Comparison of ENCODE assay signal across 10 cellular contexts in genomic region chr12:27220057-27220987, GRCh38. TPM values are rescaled to one million over a fixed set of nuclear protein-coding genes. Genes with fewer than 3 reads are reported as not detected.
DNase-seq lines count a peak whose midpoint lies in the region; ATAC-seq and TF ChIP-seq lines count a peak whose summit lies in the region.
"Had no signal": no experiment of that assay in that cellular context is flagged by ENCODE, and none has a peak within 500 bp of the region (broad histone marks: within the 10 kb centered on the region; RNA-seq: fewer than 3 reads in every experiment).

No MANE protein-coding gene starts in this region.

- H3K9me2 ChIP-seq in DOHH2 (replicated peaks; ENCODE audit: control insufficient read depth, low read length): no peaks in the 10 kb centered on the region

- peak overlapping the region; percentile 55 for H3K27ac ChIP-seq in DOHH2 (ENCODE audit: low read depth, low read length)
- no peak overlapping the region for H3K27ac ChIP-seq in WERI-Rb-1

- DNase-seq in activated naive CD8-positive, alpha-beta T cell treated with anti-CD3 and anti-CD28 coated beads, Interleukin-2, amount 10 ng/mL, durations not matched to agents 7 days and 5 days: no peak
- DNase-seq in putamen (ENCODE audit: low spot score): no peak
- no peak for DNase-seq in MG63
- DNase-seq in NK-92 treated with Interleukin-12 subunit alpha and Interleukin-12 subunit beta, amount 100 ng/mL, for 24 hours (lab: John Stamatoyannopoulos, UW): no peak
- no peak for DNase-seq in WERI-Rb-1
- DNase-seq: NCI-H2107 had no signal

- no peaks in the 10 kb centered on the region for H3K36me3 Mint-ChIP-seq in activated naive CD8-positive, alpha-beta T cell treated with anti-CD3 and anti-CD28 coated beads, Interleukin-2, amount 10 ng/mL, durations not matched to agents 7 days and 5 days

- H3K9me3 ChIP-seq in DOHH2 (ENCODE audit: control insufficient read depth, insufficient read depth, low read length): no peaks in the 10 kb centered on the region
- H3K9me3 ChIP-seq in MG63: no peaks in the 10 kb centered on the region
- H3K9me3 ChIP-seq in WERI-Rb-1 (ENCODE audit: severe bottlenecking): no peaks in the 10 kb centered on the region

- no peak for TF ChIP-seq CTCF in DOHH2 (IDR thresholded peaks at IDR 0.05; ENCODE audit: low read depth, low read length, poor library complexity, severe bottlenecking)
- no peak for TF ChIP-seq CTCF in WERI-Rb-1 (IDR thresholded peaks at IDR 0.05; ENCODE audit: low read depth, low read length)

- H3K4me3 ChIP-seq in DOHH2 (ENCODE audit: low read length) (peak overlapping the region; percentile 51), MG63 (no peak overlapping the region), WERI-Rb-1 (ENCODE audit: low read depth, low read length) (no peak overlapping the region)

- no peaks in the 10 kb centered on the region for H3K27me3 ChIP-seq in DOHH2 (ENCODE audit: control insufficient read depth, low read length)
- H3K27me3 ChIP-seq in MG63: no peaks in the 10 kb centered on the region; the same call in 1 of the 2 replicates
- no peaks in the 10 kb centered on the region for H3K27me3 ChIP-seq in WERI-Rb-1 (ENCODE audit: insufficient read depth, low read depth, severe bottlenecking)

- H3F3A ChIP-seq in DOHH2 (ENCODE audit: control insufficient read depth, insufficient read depth): peaks cover 15% of the 10 kb centered on the region; the same call in 1 of the 2 replicates

- H3K27ac Mint-ChIP-seq in activated naive CD8-positive, alpha-beta T cell treated with anti-CD3 and anti-CD28 coated beads, Interleukin-2, amount 10 ng/mL, durations not matched to agents 7 days and 5 days: peak overlapping the region; percentile 67

- peak overlapping the region; percentile 68 for H3K4me2 ChIP-seq in DOHH2 (ENCODE audit: low read length)

- no peaks in the 10 kb centered on the region for H3K36me3 ChIP-seq in DOHH2 (ENCODE audit: control insufficient read depth, low read length)
- H3K36me3 ChIP-seq in MG63: no peaks in the 10 kb centered on the region
- H3K36me3 ChIP-seq in WERI-Rb-1: no peaks in the 10 kb centered on the region

- H3K27me3 Mint-ChIP-seq in activated naive CD8-positive, alpha-beta T cell treated with anti-CD3 and anti-CD28 coated beads, Interleukin-2, amount 10 ng/mL, durations not matched to agents 7 days and 5 days: peaks cover 2% of the 10 kb centered on the region

- H3K79me2 ChIP-seq in DOHH2 (ENCODE audit: control insufficient read depth, low read length): no peaks in the 10 kb centered on the region

- no peaks in the 10 kb centered on the region for H4K20me1 ChIP-seq in DOHH2 (ENCODE audit: control insufficient read depth, insufficient read depth, low read depth, low read length)

- H3K4me1 ChIP-seq in DOHH2 (ENCODE audit: control insufficient read depth, low read length): peaks cover 38% of the 10 kb centered on the region

- peak overlapping the region; percentile 28 for H3K4me3 Mint-ChIP-seq in activated naive CD8-positive, alpha-beta T cell treated with anti-CD3 and anti-CD28 coated beads, Interleukin-2, amount 10 ng/mL, durations not matched to agents 7 days and 5 days

- ATAC-seq in GM19395 (IDR thresholded peaks at IDR 0.05; ENCODE audit: unreplicated experiment) (peak; percentile 67), HG03108 (IDR thresholded peaks at IDR 0.05; ENCODE audit: unreplicated experiment) (peak; percentile 61)
- peak; percentile 58 for ATAC-seq in activated naive CD8-positive, alpha-beta T cell treated with anti-CD3 and anti-CD28 coated beads, Interleukin-2, amount 10 ng/mL, durations not matched to agents 7 days and 5 days (ENCODE audit: low read depth)
- ATAC-seq: left lobe of liver had no signal

- peaks cover 10% of the 10 kb centered on the region for H3K4me1 Mint-ChIP-seq in activated naive CD8-positive, alpha-beta T cell treated with anti-CD3 and anti-CD28 coated beads, Interleukin-2, amount 10 ng/mL, durations not matched to agents 7 days and 5 days

- no peaks in the 10 kb centered on the region for H3K9me3 Mint-ChIP-seq in activated naive CD8-positive, alpha-beta T cell treated with anti-CD3 and anti-CD28 coated beads, Interleukin-2, amount 10 ng/mL, durations not matched to agents 7 days and 5 days

- POLR2A ChIA-PET in activated naive CD8-positive, alpha-beta T cell treated with anti-CD3 and anti-CD28 coated beads, Interleukin-2, amount 10 ng/mL, durations not matched to agents 7 days and 5 days (lab: Charles Lee): interaction anchor here (1.0 kb wide), 1 partner anchor 9 kb away, joined by 3 read pairs; no protein-coding TSS in a partner anchor

RNA-seq across cellular contexts. Expression of gene STK38L, which starts 23.8 kb away (rescaled TPM):
- total RNA-seq in activated naive CD8-positive, alpha-beta T cell treated with anti-CD3 and anti-CD28 coated beads, Interleukin-2, amount 10 ng/mL, durations not matched to agents 7 days and 5 days: 10 to 100 TPM; 22.0 to 22.3 TPM
- 4.1 and 22.4 TPM in 2 replicates for total RNA-seq in MG63 (2014; rRNA removed; shearing (Covaris generic); ENCODE audit: low replicate concordance)
